ENCODE assay signal across 19 cellular contexts in the genomic region with DNA sequence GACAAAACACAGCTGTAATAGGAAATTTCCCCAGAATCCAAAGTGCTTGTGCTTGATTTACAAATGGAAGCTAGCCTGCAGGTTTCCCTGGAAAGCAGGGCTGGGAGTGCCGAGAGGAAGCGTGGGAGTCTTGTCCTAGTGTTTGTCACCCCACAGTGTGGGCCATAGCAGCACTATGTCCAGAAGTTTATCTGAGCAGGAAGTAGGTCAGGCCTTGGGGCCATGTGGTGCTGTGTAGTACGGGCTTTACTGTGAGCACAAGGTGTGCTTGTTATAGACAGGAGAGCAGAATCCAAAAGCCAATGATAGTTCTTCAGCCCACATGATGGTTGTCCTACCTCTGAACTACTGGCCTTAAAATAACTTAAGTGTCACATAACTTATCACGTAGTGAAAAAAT.
DNase-seq lines count a peak whose midpoint lies in the region; ATAC-seq, FAIRE-seq and TF ChIP-seq lines count a peak whose summit lies in the region.
"Had no signal": no experiment of that assay in that cellular context is flagged by ENCODE, and none has a peak within 500 bp of the region (broad histone marks: within the 10 kb centered on the region; RNA-seq: fewer than 3 reads in every experiment).

No MANE protein-coding gene starts in this region.

- H4K8ac ChIP-seq in IMR-90 (ENCODE audit: low read depth in 2 of 2, low read length in 2 of 2) (no peak overlapping the region), mesenchymal stem cell (ENCODE audit: low read length) (peak overlapping the region; percentile 12)

- no peak for DNase-seq in DND-41
- DNase-seq in IMR-90, result no peak
- peak; percentile 31 for DNase-seq in cerebellum (ENCODE audit: low spot score)
- no peak for DNase-seq in mesenchymal stem cell
- no peak for DNase-seq in HUDEP-2 (lab: John Stamatoyannopoulos, UW; ENCODE audit: unreplicated experiment in 76 of 76)
- DNase-seq in GM10248 (ENCODE audit: extremely low spot score), result no peak
- no peak for DNase-seq in GM12891 (ENCODE audit: insufficient read length, low spot score)
- DNase-seq: BE2C, DMS53, H7, KG1, NCI-H1105, NCI-H2081, NCI-H2171, NCI-H345, NCI-H524, NCI-H82 had no signal

- no peak overlapping the region for H3K56ac ChIP-seq in IMR-90 (ENCODE audit: extremely low read depth, insufficient read depth, low read length)

- no peak overlapping the region for H4K91ac ChIP-seq in IMR-90 (ENCODE audit: insufficient read depth, low read depth, low read length)
- H4K91ac ChIP-seq in mesenchymal stem cell (ENCODE audit: low read length), result no peak overlapping the region

- H3K9me3 ChIP-seq in DND-41 (ENCODE audit: insufficient read depth, low read length, severe bottlenecking) (no peaks in the 10 kb centered on the region), IMR-90 (ENCODE audit: control insufficient read depth, insufficient read depth, low read length) (no peaks in the 10 kb centered on the region), mesenchymal stem cell (ENCODE audit: control insufficient read depth, low read length) (no peaks in the 10 kb centered on the region)
- H3K9me3 ChIP-seq: BE2C had no signal

- H2BK5ac ChIP-seq in IMR-90 (ENCODE audit: low read depth, low read length, poor library complexity, severe bottlenecking) (no peak overlapping the region), mesenchymal stem cell (ENCODE audit: low read depth, low read length, poor library complexity, severe bottlenecking) (no peak overlapping the region)

- TF ChIP-seq POLR2A in IMR-90 (IDR thresholded peaks at IDR 0.05; ENCODE audit: low read depth, low read length), result no peak
- TF ChIP-seq POLR2A in GM12891 (IDR thresholded peaks at IDR 0.05; ENCODE audit: low read depth, low read length), result no peak

- peak overlapping the region; percentile 27; the same call in 1 of the 2 replicates for H4K5ac ChIP-seq in IMR-90 (ENCODE audit: low read depth, low read length)

- H3K4me2 ChIP-seq in DND-41 (ENCODE audit: insufficient read depth, low read length), result no peak overlapping the region
- H3K4me2 ChIP-seq in IMR-90 (ENCODE audit: low read depth, low read length), result no peak overlapping the region; the same call in 1 of the 2 replicates
- H3K4me2 ChIP-seq in mesenchymal stem cell (ENCODE audit: low read length, poor library complexity, severe bottlenecking), result no peak overlapping the region

- H3K27ac ChIP-seq in DND-41 (ENCODE audit: low read length) (no peak overlapping the region), IMR-90 (ENCODE audit: insufficient read depth, low read length) (peak overlapping the region; percentile 54; the same call in 1 of the 2 replicates), mesenchymal stem cell (ENCODE audit: low read length, poor library complexity, severe bottlenecking) (no peak overlapping the region)

- ATAC-seq in DND-41 (ENCODE audit: insufficient read depth, low read depth) (no peak), IMR-90 (ENCODE audit: low read depth) (no peak), HG02763 (IDR thresholded peaks at IDR 0.05; ENCODE audit: unreplicated experiment) (no peak)

- H2AK5ac ChIP-seq in IMR-90 (ENCODE audit: low read depth, low read length) (peak overlapping the region; percentile 23; the same call in 1 of the 2 replicates), mesenchymal stem cell (ENCODE audit: low read length, severe bottlenecking) (no peak overlapping the region)

- H2BK120ac ChIP-seq in IMR-90 (ENCODE audit: low read depth, low read length), result peak overlapping the region; percentile 41
- no peak overlapping the region for H2BK120ac ChIP-seq in mesenchymal stem cell (ENCODE audit: low read depth, low read length)

- H3K4me1 ChIP-seq in DND-41 (ENCODE audit: insufficient read depth, low read length) (peaks cover 39% of the 10 kb centered on the region), IMR-90 (ENCODE audit: control insufficient read depth, insufficient read depth, low read length) (peaks cover 11% of the 10 kb centered on the region), mesenchymal stem cell (ENCODE audit: control insufficient read depth, insufficient read depth, low read depth, low read length) (peaks cover 2% of the 10 kb centered on the region)
- H3K4me1 ChIP-seq: BE2C had no signal

- H3K4me3 ChIP-seq in DND-41 (ENCODE audit: low read depth in 1 of 2, low read length in 2 of 2) (no peak overlapping the region), IMR-90 (ENCODE audit: insufficient read depth, low read depth, low read length) (no peak overlapping the region), mesenchymal stem cell (ENCODE audit: insufficient read depth in 1 of 2, low read depth in 1 of 2, low read length in 2 of 2) (no peak overlapping the region)

- H3K14ac ChIP-seq in IMR-90 (replicated peaks; ENCODE audit: low read depth, low read length) (0 out of 2 replicates have a peak overlapping the region, but pooled peaks have one; percentile 40), mesenchymal stem cell (ENCODE audit: low read length in 2 of 2) (no peak overlapping the region)

- BruUV-seq in IMR-90 (replicated peaks; lab: Mats Ljungman, UMichigan), result no TSS peak

- H3K79me1 ChIP-seq in IMR-90 (ENCODE audit: low read depth in 1 of 2, low read length in 2 of 2), result no peaks in the 10 kb centered on the region
- H3K79me1 ChIP-seq in mesenchymal stem cell (replicated peaks; ENCODE audit: low read length, poor library complexity, severe bottlenecking), result no peaks in the 10 kb centered on the region

- H2AFZ ChIP-seq in DND-41 (ENCODE audit: low read depth, low read length) (0 out of 2 replicates have a peak overlapping the region, but pooled peaks have one; percentile 34), IMR-90 (replicated peaks; ENCODE audit: low read length, poor library complexity) (peak overlapping the region; percentile 16), mesenchymal stem cell (ENCODE audit: low read depth, low read length) (no peak overlapping the region)

- TF ChIP-seq CTCF in DND-41 (IDR thresholded peaks at IDR 0.05; ENCODE audit: borderline replicate concordance, extremely low read depth, low read length, poor library complexity, severe bottlenecking), result no peak
- no peak for TF ChIP-seq CTCF in IMR-90 (conservative IDR thresholded peaks at IDR 0.05; ENCODE audit: low read depth, low read length)
- no peak for TF ChIP-seq CTCF in GM10248 (IDR thresholded peaks at IDR 0.05; ENCODE audit: control extremely low read depth, extremely low read depth, low read depth, missing control alignments)

- no peaks in the 10 kb centered on the region for H3K36me3 ChIP-seq in DND-41 (ENCODE audit: insufficient read depth, low read length)
- no peaks in the 10 kb centered on the region for H3K36me3 ChIP-seq in IMR-90 (ENCODE audit: control insufficient read depth, insufficient read depth, low read length)
- no peaks in the 10 kb centered on the region for H3K36me3 ChIP-seq in mesenchymal stem cell (ENCODE audit: control insufficient read depth in 1 of 2, insufficient read depth in 2 of 2, low read depth in 1 of 2, low read length in 2 of 2)
- H3K36me3 ChIP-seq: BE2C had no signal

- no peak overlapping the region for H2AK9ac ChIP-seq in IMR-90 (replicated peaks; ENCODE audit: low read depth, low read length, poor library complexity)

- intact Hi-C loops in IMR-90 (cut with micrococcal nuclease), result loop anchor here (5.0 to 10.0 kb wide), 2 partner anchors 290 to 302 kb away; no protein-coding TSS in a partner anchor

- H3K23ac ChIP-seq in IMR-90 (ENCODE audit: low read depth, low read length) (0 out of 2 replicates have a peak overlapping the region, but pooled peaks have one; percentile 8), mesenchymal stem cell (ENCODE audit: low read length in 2 of 2) (no peak overlapping the region)

- dilution Hi-C loops in IMR-90 (cut with HindIII; ENCODE audit: low sequenced_read_pairs, unreplicated experiment), result no loop called here

- H3K27me3 ChIP-seq in DND-41 (ENCODE audit: insufficient read depth, low read length, poor library complexity) (no peaks in the 10 kb centered on the region), IMR-90 (ENCODE audit: control insufficient read depth, insufficient read depth, low read length) (no peaks in the 10 kb centered on the region), mesenchymal stem cell (ENCODE audit: control insufficient read depth in 1 of 2, insufficient read depth in 1 of 2, low read length in 2 of 2) (no peaks in the 10 kb centered on the region)
- H3K27me3 ChIP-seq: BE2C had no signal

- peaks cover 3% of the 10 kb centered on the region; the same call in 1 of the 2 replicates for H3K9me1 ChIP-seq in IMR-90 (ENCODE audit: insufficient read depth, low read length)

- no peak overlapping the region; the same call in 2 of the 3 replicates for H2BK15ac ChIP-seq in IMR-90 (ENCODE audit: low read depth, low read length)
- H2BK15ac ChIP-seq in mesenchymal stem cell (ENCODE audit: low read depth, poor library complexity, severe bottlenecking), result no peak overlapping the region

- H2BK12ac ChIP-seq in mesenchymal stem cell (ENCODE audit: low read length in 2 of 2), result no peak overlapping the region

- no peak for TF ChIP-seq RAD21 in IMR-90 (IDR thresholded peaks at IDR 0.05; ENCODE audit: low read length)

- CTCF ChIA-PET in IMR-90 (lab: Yijun Ruan, JAX), result interaction anchor here (0.6 to 1.8 kb wide), 4 partner anchors 9 to 173 kb away, joined by 3 to 5 read pairs (median 4); no protein-coding TSS in a partner anchor
- CTCF ChIA-PET in GM10248 (lab: Yijun Ruan, JAX), result interaction anchor here (1.3 to 4.5 kb wide), 4 partner anchors 7 to 289 kb away, joined by 4 to 18 read pairs (median 5); no protein-coding TSS in a partner anchor

- in situ Hi-C loops in IMR-90 (cut with MboI; ENCODE audit: low sequenced_read_pairs), result no loop called here

- peak overlapping the region; percentile 30; the same call in 1 of the 2 replicates for H3K18ac ChIP-seq in IMR-90 (ENCODE audit: low read depth, low read length)
- peak overlapping the region in 1 of 2 experiments; percentile 73 for H3K18ac ChIP-seq in mesenchymal stem cell (ENCODE audit: low read depth in 1 of 2, low read length in 2 of 2)

- H3K4ac ChIP-seq in IMR-90 (ENCODE audit: low read depth, low read length) (peak overlapping the region; percentile 66), mesenchymal stem cell (ENCODE audit: low read depth in 1 of 2, low read length in 2 of 2) (no peak overlapping the region)

- no peaks in the 10 kb centered on the region for H4K20me1 ChIP-seq in DND-41 (ENCODE audit: insufficient read depth, low read length)
- H4K20me1 ChIP-seq in IMR-90 (ENCODE audit: insufficient read depth, low read length), result no peaks in the 10 kb centered on the region

- no CpG with 5 or more reads among the region's 4 CpGs for WGBS in IMR-90 (ENCODE audit: extremely low coverage in 2 of 2, insufficient read length in 1 of 2), 2 experiments
- 77% methylated on average over 3 of the region's 4 CpGs for WGBS in mesenchymal stem cell

- no peaks in the 10 kb centered on the region for H3K79me2 ChIP-seq in DND-41 (ENCODE audit: insufficient read depth, low read length)

- 0 out of 2 replicates have a peak overlapping the region, but pooled peaks have one; percentile 18 for H2BK20ac ChIP-seq in IMR-90 (ENCODE audit: low read depth, low read length)

- FAIRE-seq in GM12891 (lab: Jason Lieb, UNC), result no peak
- FAIRE-seq: D721Med had no signal

- no peak overlapping the region for H3K9ac ChIP-seq in DND-41 (ENCODE audit: low read depth, low read length)
- no peak overlapping the region for H3K9ac ChIP-seq in IMR-90 (ENCODE audit: low read depth, low read length)
- H3K9ac ChIP-seq in mesenchymal stem cell (ENCODE audit: low read length), result no peak overlapping the region

- POLR2A ChIA-PET in IMR-90 (lab: Charles Lee; ENCODE audit: unreplicated experiment), result no interaction called here
- POLR2A ChIA-PET in GM10248 (lab: Yijun Ruan, JAX), result no interaction called here
